8 cellular contexts compared by ENCODE assay signal in genomic region chr18:2994603-2995432, GRCh38. TPM values are rescaled to one million over a fixed set of nuclear protein-coding genes. Genes with fewer than 3 reads are reported as not detected.
A peak's percentile ranks its signal among the peaks of the same experiment; 100 is the strongest.
DNase-seq lines count a peak whose midpoint lies in the region; ATAC-seq and TF ChIP-seq lines count a peak whose summit lies in the region.

No MANE protein-coding gene starts in this region.

- TF ChIP-seq CTCF in GM12872 (IDR thresholded peaks at IDR 0.05; ENCODE audit: insufficient read depth, low read depth, low read length): peak; percentile 80
- peak; percentile 11 to 67 (median 40) for TF ChIP-seq CTCF in Peyer's patch (IDR thresholded peaks at IDR 0.05)

- no peak overlapping the region for H3K4ac ChIP-seq in mesenchymal stem cell (ENCODE audit: low read depth in 1 of 2, low read length in 2 of 2)

- H2BK120ac ChIP-seq in mesenchymal stem cell (ENCODE audit: low read depth, low read length): no peak overlapping the region

- no peak overlapping the region for H3K18ac ChIP-seq in mesenchymal stem cell (ENCODE audit: low read depth in 1 of 2, low read length in 2 of 2)

- H2AK5ac ChIP-seq in mesenchymal stem cell (ENCODE audit: low read length, severe bottlenecking): no peak overlapping the region

- H2BK12ac ChIP-seq in mesenchymal stem cell (ENCODE audit: low read length in 2 of 2): no peak overlapping the region

- H2BK5ac ChIP-seq in mesenchymal stem cell (ENCODE audit: low read depth, low read length, poor library complexity, severe bottlenecking): no peak overlapping the region

- no peak overlapping the region for H3K9ac ChIP-seq in mesenchymal stem cell (ENCODE audit: low read length)

- H3K27me3 ChIP-seq in Peyer's patch (no peaks in the 10 kb centered on the region), mesenchymal stem cell (ENCODE audit: control insufficient read depth in 1 of 2, insufficient read depth in 1 of 2, low read length in 2 of 2) (no peaks in the 10 kb centered on the region)

- peaks cover 13% of the 10 kb centered on the region for H3K79me1 ChIP-seq in mesenchymal stem cell (replicated peaks; ENCODE audit: low read length, poor library complexity, severe bottlenecking)

- H2BK15ac ChIP-seq in mesenchymal stem cell (ENCODE audit: low read depth, poor library complexity, severe bottlenecking): no peak overlapping the region

- peak; percentile 89 for ATAC-seq in HG02642 (IDR thresholded peaks at IDR 0.05; ENCODE audit: poor library complexity, unreplicated experiment)

- no peak overlapping the region for H3K14ac ChIP-seq in mesenchymal stem cell (ENCODE audit: low read length in 2 of 2)

- H3K4me1 ChIP-seq in Peyer's patch (peaks cover 0 to 26% (median 7%) of the 10 kb centered on the region in 4 donors), mesenchymal stem cell (ENCODE audit: control insufficient read depth, insufficient read depth, low read depth, low read length) (peaks cover 6% of the 10 kb centered on the region)

- no peak overlapping the region for H4K8ac ChIP-seq in mesenchymal stem cell (ENCODE audit: low read length)

- WGBS in mesenchymal stem cell: 77% methylated on average over 5 of the region's 6 CpGs

- no peak overlapping the region for H2AFZ ChIP-seq in mesenchymal stem cell (ENCODE audit: low read depth, low read length)

- H3K27ac ChIP-seq in Peyer's patch (no peak overlapping the region), mesenchymal stem cell (ENCODE audit: low read length, poor library complexity, severe bottlenecking) (no peak overlapping the region), substantia nigra (ENCODE audit: low read depth, low read length, poor library complexity, severe bottlenecking) (no peak overlapping the region)

- H3K9me3 ChIP-seq in Peyer's patch (no peaks in the 10 kb centered on the region), mesenchymal stem cell (ENCODE audit: control insufficient read depth, low read length) (no peaks in the 10 kb centered on the region)

- H3K36me3 ChIP-seq in Peyer's patch (no peaks in the 10 kb centered on the region), mesenchymal stem cell (ENCODE audit: control insufficient read depth in 1 of 2, insufficient read depth in 2 of 2, low read depth in 1 of 2, low read length in 2 of 2) (peaks cover 3 to 4% of the 10 kb centered on the region in 2 experiments)

- H3K23ac ChIP-seq in mesenchymal stem cell (ENCODE audit: low read length in 2 of 2): no peak overlapping the region

- peak in 2 of 3 donors; percentile 68 to 78 for DNase-seq in Peyer's patch
- DNase-seq in activated naive CD4-positive, alpha-beta T cell treated with Interleukin-2 at 50 U/mL for 16 hours: peak; percentile 75
- DNase-seq in mesenchymal stem cell: no peak
- no peak for DNase-seq in substantia nigra (lab: John Stamatoyannopoulos, UW)
- DNase-seq in NCI-H748 (lab: John Stamatoyannopoulos, UW; ENCODE audit: unreplicated experiment): no peak
- DNase-seq in NCI-H526 treated with DMSO at 0.1 percent for 48 hours (lab: John Stamatoyannopoulos, UW): no peak

- no peak overlapping the region for H4K91ac ChIP-seq in mesenchymal stem cell (ENCODE audit: low read length)

- TF ChIP-seq POLR2A in Peyer's patch (IDR thresholded peaks at IDR 0.05): no peak

- H3K4me2 ChIP-seq in mesenchymal stem cell (ENCODE audit: low read length, poor library complexity, severe bottlenecking): peak overlapping the region; percentile 4

- H3K4me3 ChIP-seq in Peyer's patch (no peak overlapping the region), mesenchymal stem cell (ENCODE audit: insufficient read depth in 1 of 2, low read depth in 1 of 2, low read length in 2 of 2) (no peak overlapping the region)

RNA-seq across cellular contexts. Expression of gene LPIN2, which starts 18.1 kb away (rescaled TPM):
- total RNA-seq in Peyer's patch: 100 to 1,000 TPM in 3 of 4 donors, 10 to 100 TPM in 1; 29.7 to 178 (median 133) TPM
- polyA plus RNA-seq in mesenchymal stem cell (2013, experiment 1 of 2): 28.4 TPM
- polyA plus RNA-seq in mesenchymal stem cell (2013, experiment 2 of 2): 28.0 TPM

Comparison
In these comparisons a context has a peak if more than half of its experiments do, and no peak if none do; other contexts are left out.
1. DNase-seq: peak in Peyer's patch (2 of 3) and activated naive CD4-positive, alpha-beta T cell treated with Interleukin-2 at 50 U/mL for 16 hours (single experiment); none in mesenchymal stem cell (single experiment), substantia nigra (0 of 49), NCI-H748 (single experiment) and NCI-H526 treated with DMSO at 0.1 percent for 48 hours (single experiment).